ENCODE assay signal across 9 cellular contexts in genomic region chr4:71186257-71186565, GRCh38.
DNase-seq lines count a peak whose midpoint lies in the region; ATAC-seq, FAIRE-seq and TF ChIP-seq lines count a peak whose summit lies in the region.
"Had no signal": no experiment of that assay in that cellular context is flagged by ENCODE, and none has a peak within 500 bp of the region (broad histone marks: within the 10 kb centered on the region; RNA-seq: fewer than 3 reads in every experiment).

No MANE protein-coding gene starts in this region.

- H3K4me1 ChIP-seq in naive thymus-derived CD4-positive, alpha-beta T cell (ENCODE audit: control insufficient read depth in 2 of 2, insufficient read depth in 2 of 2, low read length in 2 of 2) = peaks cover 4 to 5% of the 10 kb centered on the region in 2 donors

- intact Hi-C loops in dendritic cell treated with granulocyte-macrophage colony-stimulating factor and Interleukin-4, amounts not matched to agents 40 ng/mL and 50 ng/mL, for 4 days (cut with micrococcal nuclease) = no loop called here
- intact Hi-C loops in naive thymus-derived CD4-positive, alpha-beta T cell (cut with micrococcal nuclease) = loop anchor here (5.0 to 10.0 kb wide), 4 partner anchors 281 to 1839 kb away; partner anchors contain the start of genes GRSF1 (in 2 of the 2) and MOB1B (in 1 of the 2)

- H3K9me3 Mint-ChIP-seq in IgD-negative memory B cell = peaks cover 0 to 1% (median 0%) of the 10 kb centered on the region in 3 donors
- no peaks in the 10 kb centered on the region for H3K9me3 Mint-ChIP-seq in dendritic cell treated with granulocyte-macrophage colony-stimulating factor and Interleukin-4, amounts not matched to agents 40 ng/mL and 50 ng/mL, for 4 days
- H3K9me3 Mint-ChIP-seq in naive thymus-derived CD4-positive, alpha-beta T cell = peaks cover 0 to 1% (median 0%) of the 10 kb centered on the region in 11 donors

- no peaks in the 10 kb centered on the region for H3K36me3 ChIP-seq in naive thymus-derived CD4-positive, alpha-beta T cell (ENCODE audit: control insufficient read depth in 2 of 3, insufficient read depth in 3 of 3, low read length in 3 of 3)

- DNase-seq in naive thymus-derived CD4-positive, alpha-beta T cell = no peak
- DNase-seq in GM12892 (ENCODE audit: insufficient read length) (no peak), T-helper 9 cell (no peak)

- CTCF ChIA-PET in naive thymus-derived CD4-positive, alpha-beta T cell (lab: Charles Lee) = no interaction called here

- H3K9me3 ChIP-seq in naive thymus-derived CD4-positive, alpha-beta T cell (ENCODE audit: control insufficient read depth in 2 of 3, low read length in 3 of 3) = no peaks in the 10 kb centered on the region

- H3K27ac Mint-ChIP-seq in IgD-negative memory B cell = no peak overlapping the region
- peak overlapping the region; percentile 46 for H3K27ac Mint-ChIP-seq in dendritic cell treated with granulocyte-macrophage colony-stimulating factor and Interleukin-4, amounts not matched to agents 40 ng/mL and 50 ng/mL, for 4 days
- H3K27ac Mint-ChIP-seq in naive thymus-derived CD4-positive, alpha-beta T cell = no peak overlapping the region

- no peak for TF ChIP-seq CTCF in 22Rv1 (IDR thresholded peaks at IDR 0.05)

- no peak for FAIRE-seq in GM12892 (lab: Jason Lieb, UNC)
- FAIRE-seq: K562 had no signal

- POLR2A ChIA-PET in naive thymus-derived CD4-positive, alpha-beta T cell (lab: Charles Lee) = no interaction called here

- H3K27ac ChIP-seq in 22Rv1 = peak overlapping the region; percentile 33; the same call in 1 of the 2 replicates
- no peak overlapping the region for H3K27ac ChIP-seq in naive thymus-derived CD4-positive, alpha-beta T cell (ENCODE audit: low read depth, low read length)

- peaks cover 0 to 14% of the 10 kb centered on the region in 2 donors for H3K27me3 ChIP-seq in naive thymus-derived CD4-positive, alpha-beta T cell (ENCODE audit: control insufficient read depth in 2 of 2, insufficient read depth in 2 of 2, low read length in 2 of 2)

- peak overlapping the region; percentile 28 for H3K4me3 ChIP-seq in naive thymus-derived CD4-positive, alpha-beta T cell (ENCODE audit: low read length)
- H3K4me3 ChIP-seq: K562 had no signal

- peaks cover 50% of the 10 kb centered on the region for H3K27me3 Mint-ChIP-seq in IgD-negative memory B cell
- H3K27me3 Mint-ChIP-seq in dendritic cell treated with granulocyte-macrophage colony-stimulating factor and Interleukin-4, amounts not matched to agents 40 ng/mL and 50 ng/mL, for 4 days = peaks cover 56% of the 10 kb centered on the region
- H3K27me3 Mint-ChIP-seq in naive thymus-derived CD4-positive, alpha-beta T cell = peaks cover 48 to 69% (median 55%) of the 10 kb centered on the region in 5 donors

- no peaks in the 10 kb centered on the region for H3K36me3 Mint-ChIP-seq in IgD-negative memory B cell
- no peaks in the 10 kb centered on the region for H3K36me3 Mint-ChIP-seq in dendritic cell treated with granulocyte-macrophage colony-stimulating factor and Interleukin-4, amounts not matched to agents 40 ng/mL and 50 ng/mL, for 4 days (ENCODE audit: low read depth)
- peaks cover 0 to 3% (median 0%) of the 10 kb centered on the region in 5 donors for H3K36me3 Mint-ChIP-seq in naive thymus-derived CD4-positive, alpha-beta T cell

- TF ChIP-seq POLR2A in GM12892 (IDR thresholded peaks at IDR 0.05; ENCODE audit: low read depth, low read length) = no peak

- peak; percentile 3 for ATAC-seq in naive thymus-derived CD4-positive, alpha-beta T cell
- ATAC-seq in GM18867 (IDR thresholded peaks at IDR 0.05; ENCODE audit: unreplicated experiment) = no peak
- no peak for ATAC-seq in HG02642 (IDR thresholded peaks at IDR 0.05; ENCODE audit: poor library complexity, unreplicated experiment)
- ATAC-seq: K562 had no signal

- peaks cover 15 to 19% (median 17%) of the 10 kb centered on the region in 3 donors for H3K4me1 Mint-ChIP-seq in IgD-negative memory B cell
- H3K4me1 Mint-ChIP-seq in dendritic cell treated with granulocyte-macrophage colony-stimulating factor and Interleukin-4, amounts not matched to agents 40 ng/mL and 50 ng/mL, for 4 days (ENCODE audit: low read depth) = peaks cover 22% of the 10 kb centered on the region
- H3K4me1 Mint-ChIP-seq in naive thymus-derived CD4-positive, alpha-beta T cell = peaks cover 15 to 30% (median 25%) of the 10 kb centered on the region in 7 donors

- peak overlapping the region; percentile 80 to 94 (median 88) for H3K4me3 Mint-ChIP-seq in IgD-negative memory B cell
- peak overlapping the region; percentile 65 for H3K4me3 Mint-ChIP-seq in dendritic cell treated with granulocyte-macrophage colony-stimulating factor and Interleukin-4, amounts not matched to agents 40 ng/mL and 50 ng/mL, for 4 days
- H3K4me3 Mint-ChIP-seq in naive thymus-derived CD4-positive, alpha-beta T cell = peak overlapping the region; percentile 68 to 93 (median 86)
